ENCODE assay signal across 10 cellular contexts in the genomic region with DNA sequence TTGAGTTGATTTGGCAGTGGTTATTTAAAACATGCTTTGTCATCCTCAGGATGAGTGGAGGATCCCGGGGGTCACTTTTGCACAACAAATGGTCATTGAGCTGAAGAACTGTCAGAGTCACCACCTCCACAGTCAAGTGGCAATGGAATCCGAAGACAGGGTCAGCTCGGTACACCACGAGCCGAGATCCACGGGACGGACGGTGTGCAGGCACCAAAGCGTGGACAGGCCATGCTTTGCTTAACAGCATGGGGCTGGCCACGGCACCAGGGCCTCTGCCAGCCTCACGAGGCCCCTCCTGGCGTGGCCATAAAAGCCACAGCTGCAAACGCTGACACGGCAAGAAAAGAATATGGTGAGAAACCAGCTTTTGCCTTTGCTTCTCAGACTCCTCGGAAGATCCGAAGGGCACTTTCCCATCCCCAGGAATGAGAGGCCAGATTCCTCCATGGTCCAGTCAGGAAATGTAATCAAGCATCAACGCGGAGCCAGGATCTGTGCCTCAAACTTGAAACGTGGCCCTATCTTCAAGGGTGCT.
"Had no signal": no experiment of that assay in that cellular context is flagged by ENCODE, and none has a peak within 500 bp of the region (broad histone marks: within the 10 kb centered on the region; RNA-seq: fewer than 3 reads in every experiment).

No MANE protein-coding gene starts in this region.

- ATAC-seq: activated CD8-positive, alpha-beta T cell treated with anti-CD3 and anti-CD28 coated beads, Interleukin-2, amount 10 ng/mL, durations not matched to agents 7 days and 5 days; naive thymus-derived CD4-positive, alpha-beta T cell had no signal

- H3K9me3 ChIP-seq: thoracic aorta had no signal

- H3K4me3 ChIP-seq: lung, thoracic aorta had no signal

- H3K36me3 ChIP-seq: thoracic aorta had no signal

- DNase-seq: activated CD4-positive, alpha-beta T cell treated with anti-CD3 and anti-CD28 coated beads for 4 hours; activated CD8-positive, alpha-beta memory T cell treated with anti-CD3 and anti-CD28 coated beads, Interleukin-2, amount 50 U/mL, for 48 hours; activated CD8-positive, alpha-beta T cell treated with anti-CD3 and anti-CD28 coated beads, Interleukin-2, amount 10 ng/mL, durations not matched to agents 7 days and 5 days; activated naive CD4-positive, alpha-beta T cell treated with anti-CD3 and anti-CD28 coated beads for 36 hours; naive thymus-derived CD4-positive, alpha-beta T cell; stimulated activated CD4-positive, alpha-beta T cell treated with anti-CD3 and anti-CD28 coated beads, Interleukin-4, amount 100 ng/mL, for 1 hour; stimulated activated CD8-positive, alpha-beta memory T cell treated with anti-CD3 and anti-CD28 coated beads, Interleukin-4, amount 100 ng/mL, for 48 hours; T1000 had no signal

- H3K27ac ChIP-seq: thoracic aorta had no signal
